ENCODE assay signal across 24 cellular contexts in the genomic region with DNA sequence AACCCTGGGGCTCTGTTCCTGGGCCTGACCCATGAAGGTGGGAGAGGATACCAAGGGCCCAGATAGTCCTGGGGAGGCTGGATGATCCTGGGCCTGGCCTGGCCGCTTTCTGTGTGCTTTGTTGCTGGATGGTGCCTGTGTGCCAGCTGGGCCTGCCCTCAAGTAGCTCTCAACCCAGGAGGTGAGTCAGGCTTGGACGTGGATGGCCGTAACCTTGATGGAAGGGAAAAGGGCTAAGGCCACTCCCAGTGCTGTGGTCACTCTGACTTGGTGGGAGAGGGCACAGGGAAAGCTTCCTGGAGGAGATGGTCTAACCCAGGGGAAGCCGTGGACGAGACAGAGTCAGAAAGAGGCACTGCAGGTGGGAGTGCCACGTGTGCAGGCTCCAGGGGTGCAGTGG. TPM values are rescaled to one million over a fixed set of nuclear protein-coding genes. Genes with fewer than 3 reads are reported as not detected.
A peak's percentile ranks its signal among the peaks of the same experiment; 100 is the strongest.
DNase-seq lines count a peak whose midpoint lies in the region; ATAC-seq and TF ChIP-seq lines count a peak whose summit lies in the region.
"Had no signal": no experiment of that assay in that cellular context is flagged by ENCODE, and none has a peak within 500 bp of the region (broad histone marks: within the 10 kb centered on the region; RNA-seq: fewer than 3 reads in every experiment).

No MANE protein-coding gene starts in this region.

- H3K9me3 ChIP-seq in right atrium auricular region (no peaks in the 10 kb centered on the region), neuronal stem cell (replicated peaks in 1 of 2; ENCODE audit: control insufficient read depth in 2 of 2, insufficient read depth in 1 of 2, low read depth in 1 of 2, low read length in 2 of 2) (no peaks in the 10 kb centered on the region)
- H3K9me3 ChIP-seq: BLaER1, SJSA1 had no signal

- no peak overlapping the region for H3K4me3 Mint-ChIP-seq in central memory CD8-positive, alpha-beta T cell
- H3K4me3 Mint-ChIP-seq in activated CD4-positive, alpha-beta T cell treated with anti-CD3 and anti-CD28 coated beads, Interleukin-2, amount 10 ng/mL, durations not matched to agents 24 days and 14 days: no peak overlapping the region
- H3K4me3 Mint-ChIP-seq in Calu3 (ENCODE audit: low read depth, unreplicated experiment): no peak overlapping the region
- H3K4me3 Mint-ChIP-seq: GM23338, H9 had no signal

- no peak overlapping the region for H2AK5ac ChIP-seq in neuronal stem cell (ENCODE audit: low read depth, low read length)

- H3K4me3 ChIP-seq in right atrium auricular region (no peak overlapping the region), neuronal stem cell (ENCODE audit: low read length in 2 of 2) (no peak overlapping the region)
- H3K4me3 ChIP-seq: BLaER1, GM23338, K562, SJSA1 had no signal

- no peak overlapping the region for H2BK5ac ChIP-seq in neuronal stem cell (ENCODE audit: low read length)

- TF ChIP-seq CTCF in right atrium auricular region (IDR thresholded peaks at IDR 0.05): no peak
- no peak for TF ChIP-seq CTCF in Calu3 (IDR thresholded peaks at IDR 0.05; ENCODE audit: unreplicated experiment)

- no peaks in the 10 kb centered on the region for H3K27me3 Mint-ChIP-seq in central memory CD8-positive, alpha-beta T cell
- no peaks in the 10 kb centered on the region for H3K27me3 Mint-ChIP-seq in activated CD4-positive, alpha-beta T cell treated with anti-CD3 and anti-CD28 coated beads, Interleukin-2, amount 10 ng/mL, durations not matched to agents 24 days and 14 days
- no peaks in the 10 kb centered on the region for H3K27me3 Mint-ChIP-seq in Calu3 (ENCODE audit: unreplicated experiment)
- H3K27me3 Mint-ChIP-seq: CD4-positive, CD25-positive, alpha-beta regulatory T cell had no signal

- DNase-seq in cardiac septum (ENCODE audit: low spot score): peak; percentile 70
- no peak for DNase-seq in right atrium auricular region (ENCODE audit: low spot score)
- no peak for DNase-seq in central memory CD8-positive, alpha-beta T cell (ENCODE audit: low spot score in 2 of 2)
- no peak for DNase-seq in neuronal stem cell (ENCODE audit: low spot score)
- no peak for DNase-seq in activated CD4-positive, alpha-beta T cell treated with anti-CD3 and anti-CD28 coated beads, Interleukin-2, amount 10 ng/mL, durations not matched to agents 24 days and 14 days
- DNase-seq in AML-193 (lab: John Stamatoyannopoulos, UW): no peak
- DNase-seq in Calu3: no peak
- DNase-seq: CD4-positive, CD25-positive, alpha-beta regulatory T cell; H9; Kasumi-1; MV-4-11; NCI-H1105; NCI-H1436 treated with DMSO at 0.1 percent for 48 hours; NCI-H187 treated with DMSO at 0.1 percent for 48 hours; NCI-H2171 treated with DMSO at 0.1 percent for 48 hours; NCI-H524 treated with DMSO at 0.1 percent for 48 hours; NCI-H82; NK-92 treated with Interleukin-12 subunit alpha and Interleukin-12 subunit beta, amount 100 ng/mL, for 24 hours; PC-3 had no signal

- no peak overlapping the region for H2BK120ac ChIP-seq in neuronal stem cell (ENCODE audit: low read depth, low read length)

- H3K79me1 ChIP-seq in neuronal stem cell (ENCODE audit: low read depth, low read length): no peaks in the 10 kb centered on the region

- H3K9ac ChIP-seq in neuronal stem cell (ENCODE audit: low read depth, low read length, poor library complexity): peak overlapping the region; percentile 27
- H3K9ac ChIP-seq: BLaER1 had no signal

- H3K4me2 ChIP-seq in neuronal stem cell (ENCODE audit: insufficient read depth, low read length, poor library complexity, severe bottlenecking): no peak overlapping the region
- H3K4me2 ChIP-seq: BLaER1, GM23338 had no signal

- H3K4me1 ChIP-seq in right atrium auricular region: peaks cover 0 to 23% of the 10 kb centered on the region in 2 donors
- H3K4me1 ChIP-seq in neuronal stem cell (ENCODE audit: control insufficient read depth in 2 of 2, insufficient read depth in 1 of 2, low read depth in 1 of 2, low read length in 2 of 2): no peaks in the 10 kb centered on the region
- H3K4me1 ChIP-seq: BLaER1, SJSA1 had no signal

- peaks cover 95% of the 10 kb centered on the region for H3K36me3 ChIP-seq in right atrium auricular region
- peaks cover 49 to 100% of the 10 kb centered on the region in 2 donors for H3K36me3 ChIP-seq in neuronal stem cell (replicated peaks in 1 of 2; ENCODE audit: control insufficient read depth in 2 of 2, insufficient read depth in 2 of 2, low read length in 2 of 2)

- H3K14ac ChIP-seq in neuronal stem cell (ENCODE audit: low read length): no peak overlapping the region

- no peak for ATAC-seq in central memory CD8-positive, alpha-beta T cell (replicated peaks; ENCODE audit: extremely low read depth, poor library complexity, severe bottlenecking)
- ATAC-seq: GM23338, K562, Right ventricle myocardium inferior had no signal

- peaks cover 6% of the 10 kb centered on the region for H3K4me1 Mint-ChIP-seq in central memory CD8-positive, alpha-beta T cell
- H3K4me1 Mint-ChIP-seq in activated CD4-positive, alpha-beta T cell treated with anti-CD3 and anti-CD28 coated beads, Interleukin-2, amount 10 ng/mL, durations not matched to agents 24 days and 14 days: peaks cover 3% of the 10 kb centered on the region
- no peaks in the 10 kb centered on the region for H3K4me1 Mint-ChIP-seq in Calu3 (ENCODE audit: low read depth, unreplicated experiment)
- H3K4me1 Mint-ChIP-seq: GM23338, H9 had no signal

- H2AFZ ChIP-seq in neuronal stem cell (ENCODE audit: low read length): no peak overlapping the region
- H2AFZ ChIP-seq: GM23338 had no signal

- intact Hi-C loops in cardiac septum (cut with DNase I): no loop called here
- intact Hi-C loops in activated CD4-positive, alpha-beta T cell treated with anti-CD3 and anti-CD28 coated beads, Interleukin-2, amount 10 ng/mL, durations not matched to agents 24 days and 14 days (cut with micrococcal nuclease): no loop called here
- intact Hi-C loops in Calu3 (cut with micrococcal nuclease; ENCODE audit: unreplicated experiment): no loop called here

- no peak overlapping the region for H2BK15ac ChIP-seq in neuronal stem cell (ENCODE audit: low read length)

- H3K27ac ChIP-seq in right atrium auricular region: no peak overlapping the region
- H3K27ac ChIP-seq in neuronal stem cell (replicated peaks; ENCODE audit: low read length): no peak overlapping the region
- H3K27ac ChIP-seq: BLaER1, SJSA1 had no signal

- H3K27me3 ChIP-seq in right atrium auricular region: no peaks in the 10 kb centered on the region
- H3K27me3 ChIP-seq in neuronal stem cell (ENCODE audit: control insufficient read depth in 3 of 3, insufficient read depth in 3 of 3, low read depth in 1 of 3, low read length in 3 of 3): no peaks in the 10 kb centered on the region
- H3K27me3 ChIP-seq: BLaER1, SJSA1 had no signal

- CTCF ChIA-PET in Calu3 (lab: Charles Lee): interaction anchor here (0.9 to 1.3 kb wide), 2 partner anchors 9 to 10 kb away, joined by 3 to 4 read pairs; a partner anchor contains a TSS

- no TSS peak for BruUV-seq in Calu3 (replicated peaks; lab: Mats Ljungman, UMichigan)

- H3K36me3 Mint-ChIP-seq in central memory CD8-positive, alpha-beta T cell (ENCODE audit: insufficient read depth): peaks cover 66% of the 10 kb centered on the region
- peaks cover 57% of the 10 kb centered on the region for H3K36me3 Mint-ChIP-seq in activated CD4-positive, alpha-beta T cell treated with anti-CD3 and anti-CD28 coated beads, Interleukin-2, amount 10 ng/mL, durations not matched to agents 24 days and 14 days (ENCODE audit: low read depth)
- peaks cover 57% of the 10 kb centered on the region for H3K36me3 Mint-ChIP-seq in Calu3 (ENCODE audit: insufficient read depth, unreplicated experiment)

- no peak overlapping the region for H4K8ac ChIP-seq in neuronal stem cell (ENCODE audit: low read depth, low read length)

- peak overlapping the region; percentile 62 for H3K27ac Mint-ChIP-seq in central memory CD8-positive, alpha-beta T cell (ENCODE audit: low read depth)
- H3K27ac Mint-ChIP-seq in activated CD4-positive, alpha-beta T cell treated with anti-CD3 and anti-CD28 coated beads, Interleukin-2, amount 10 ng/mL, durations not matched to agents 24 days and 14 days: no peak overlapping the region
- no peak overlapping the region for H3K27ac Mint-ChIP-seq in Calu3 (ENCODE audit: unreplicated experiment)
- H3K27ac Mint-ChIP-seq: CD4-positive, CD25-positive, alpha-beta regulatory T cell; GM23338; H9 had no signal

- no peak overlapping the region for H3K23ac ChIP-seq in neuronal stem cell (ENCODE audit: low read depth, low read length, poor library complexity)

- no peak overlapping the region for H4K91ac ChIP-seq in neuronal stem cell (ENCODE audit: low read depth, low read length, poor library complexity)

- H3K18ac ChIP-seq in neuronal stem cell (ENCODE audit: low read length): no peak overlapping the region

- no CpG with 5 or more reads among the region's 6 CpGs for WGBS in neuronal stem cell (ENCODE audit: extremely low coverage in 2 of 2, insufficient read length in 2 of 2, insufficient replicate concordance in 1 of 2), 2 donors

- no peaks in the 10 kb centered on the region for H3K9me3 Mint-ChIP-seq in central memory CD8-positive, alpha-beta T cell
- H3K9me3 Mint-ChIP-seq in activated CD4-positive, alpha-beta T cell treated with anti-CD3 and anti-CD28 coated beads, Interleukin-2, amount 10 ng/mL, durations not matched to agents 24 days and 14 days: no peaks in the 10 kb centered on the region
- no peaks in the 10 kb centered on the region for H3K9me3 Mint-ChIP-seq in Calu3 (ENCODE audit: low read depth, unreplicated experiment)
- H3K9me3 Mint-ChIP-seq: CD4-positive, CD25-positive, alpha-beta regulatory T cell; GM23338; H9 had no signal

- no peak overlapping the region for H2BK12ac ChIP-seq in neuronal stem cell (ENCODE audit: low read length)

- H3K4ac ChIP-seq in neuronal stem cell (ENCODE audit: low read length): no peak overlapping the region

RNA-seq across cellular contexts. Expression of a gene that starts 9.4 kb away (rescaled TPM):
- total RNA-seq in cardiac septum (62.0 TPM), right atrium auricular region (100 to 1,000 TPM in 1 of 2 donors, 10 to 100 TPM in 1; 91.8 to 142 TPM), Calu3 (2022) (56.2 and 57.0 TPM in 2 replicates)
- 17.2 TPM for polyA plus RNA-seq in neuronal stem cell (2013, experiment 1 of 2)
- 17.7 TPM for polyA plus RNA-seq in neuronal stem cell (2013, experiment 2 of 2)
- 38.7 and 39.4 TPM in 2 replicates for total RNA-seq in activated CD4-positive, alpha-beta T cell treated with anti-CD3 and anti-CD28 coated beads, Interleukin-2, amount 10 ng/mL, durations not matched to agents 24 days and 14 days

RNA-seq across cellular contexts. Expression of a gene that starts 9.6 kb away (rescaled TPM):
- total RNA-seq in cardiac septum (23.0 TPM), right atrium auricular region (10 to 100 TPM; 24.3 to 32.3 TPM), Calu3 (2022) (14.3 and 16.7 TPM in 2 replicates)
- polyA plus RNA-seq in neuronal stem cell (2013, experiment 1 of 2): 11.8 TPM
- 11.6 TPM for polyA plus RNA-seq in neuronal stem cell (2013, experiment 2 of 2)
- total RNA-seq in activated CD4-positive, alpha-beta T cell treated with anti-CD3 and anti-CD28 coated beads, Interleukin-2, amount 10 ng/mL, durations not matched to agents 24 days and 14 days: 27.7 and 29.6 TPM in 2 replicates

RNA-seq across cellular contexts. Expression of a gene that starts 44.1 kb away (rescaled TPM):
- total RNA-seq in cardiac septum (16.7 TPM), right atrium auricular region (10 to 100 TPM; 15.7 to 18.3 TPM), Calu3 (2022) (23.8 and 24.3 TPM in 2 replicates)
- 22.9 TPM for polyA plus RNA-seq in neuronal stem cell (2013, experiment 1 of 2)
- polyA plus RNA-seq in neuronal stem cell (2013, experiment 2 of 2): 23.6 TPM
- total RNA-seq in activated CD4-positive, alpha-beta T cell treated with anti-CD3 and anti-CD28 coated beads, Interleukin-2, amount 10 ng/mL, durations not matched to agents 24 days and 14 days: 29.7 and 32.3 TPM in 2 replicates

RNA-seq across cellular contexts. Expression of a gene that starts 44.3 kb away (rescaled TPM):
- total RNA-seq in cardiac septum: 13.2 TPM
- 10 to 100 TPM; 15.0 to 15.4 TPM for total RNA-seq in right atrium auricular region
- 30.5 TPM for polyA plus RNA-seq in neuronal stem cell (2013, experiment 1 of 2)
- 31.6 TPM for polyA plus RNA-seq in neuronal stem cell (2013, experiment 2 of 2)
- 17.4 and 18.0 TPM in 2 replicates for total RNA-seq in activated CD4-positive, alpha-beta T cell treated with anti-CD3 and anti-CD28 coated beads, Interleukin-2, amount 10 ng/mL, durations not matched to agents 24 days and 14 days
- total RNA-seq in Calu3 (2022): 16.7 and 17.7 TPM in 2 replicates
